In genomic region chr1:50735443-50735842, GRCh38 we compare ENCODE assay signal across 10 cellular contexts.
DNase-seq lines count a peak whose midpoint lies in the region; ATAC-seq and TF ChIP-seq lines count a peak whose summit lies in the region.
"Had no signal": no experiment of that assay in that cellular context is flagged by ENCODE, and none has a peak within 500 bp of the region (broad histone marks: within the 10 kb centered on the region; RNA-seq: fewer than 3 reads in every experiment).

No MANE protein-coding gene starts in this region.

- no peak overlapping the region for H3K4me3 Mint-ChIP-seq in GM23338
- H3K4me3 Mint-ChIP-seq: dendritic cell treated with granulocyte-macrophage colony-stimulating factor and Interleukin-4, amounts not matched to agents 40 ng/mL and 50 ng/mL, for 4 days had no signal

- H3K27ac ChIP-seq in GM23338 (ENCODE audit: low read depth) = no peak overlapping the region

- H3K27ac Mint-ChIP-seq in GM23338 = no peak overlapping the region
- H3K27ac Mint-ChIP-seq: dendritic cell treated with granulocyte-macrophage colony-stimulating factor and Interleukin-4, amounts not matched to agents 40 ng/mL and 50 ng/mL, for 4 days had no signal

- DNase-seq in AG09319 (ENCODE audit: extremely low read depth, low read depth) (no peak), GM23338 (ENCODE audit: low spot score) (peak; percentile 66), SW480 (ENCODE audit: low spot score) (peak; percentile 7), iPS-NIHi7 (ENCODE audit: extremely low spot score) (peak; percentile 19), A172 (ENCODE audit: low spot score) (no peak), HK-2 (ENCODE audit: unreplicated experiment) (no peak)
- no peak for DNase-seq in activated effector memory CD4-positive, alpha-beta T cell treated with Interleukin-2 at 50 U/mL for 16 hours

- no peaks in the 10 kb centered on the region for H3K79me2 ChIP-seq in GM23338 (replicated peaks; ENCODE audit: insufficient read depth)

- H3K4me2 ChIP-seq in GM23338 = no peak overlapping the region

- H3K9me2 ChIP-seq in GM23338 (ENCODE audit: insufficient read depth) = no peaks in the 10 kb centered on the region

- ATAC-seq in GM23338 = no peak
- ATAC-seq in HG03460 (IDR thresholded peaks at IDR 0.05; ENCODE audit: unreplicated experiment) = no peak

- H3K9me3 Mint-ChIP-seq in GM23338 = no peaks in the 10 kb centered on the region

- no peak overlapping the region for H2AFZ ChIP-seq in GM23338

- H3K27me3 ChIP-seq in GM23338 (ENCODE audit: insufficient read depth) = no peaks in the 10 kb centered on the region

- peaks cover 2% of the 10 kb centered on the region for H3K27me3 Mint-ChIP-seq in GM23338 (ENCODE audit: insufficient read depth, low read depth, poor library complexity)
- H3K27me3 Mint-ChIP-seq: dendritic cell treated with granulocyte-macrophage colony-stimulating factor and Interleukin-4, amounts not matched to agents 40 ng/mL and 50 ng/mL, for 4 days had no signal

- no peaks in the 10 kb centered on the region for H3K4me1 Mint-ChIP-seq in GM23338

- 0 out of 2 replicates have a peak, but pooled peaks cover 4% of the 10 kb centered on the region for H4K20me1 ChIP-seq in GM23338 (replicated peaks; ENCODE audit: insufficient read depth)

- TF ChIP-seq CTCF in AG09319 (IDR thresholded peaks at IDR 0.05; ENCODE audit: low read depth, low read length) = peak; percentile 48
- TF ChIP-seq CTCF in GM23338 (conservative IDR thresholded peaks at IDR 0.05; ENCODE audit: low read depth in 2 of 2) = peak in 1 of 2 experiments; percentile 70; a peak in 3 of 4 replicates

- H3K36me3 Mint-ChIP-seq in GM23338 (ENCODE audit: low read depth) = no peaks in the 10 kb centered on the region

- H3K4me1 ChIP-seq in GM23338 (ENCODE audit: insufficient read depth) = no peaks in the 10 kb centered on the region
- H3K4me1 ChIP-seq: HAP-1 had no signal

- H3K36me3 ChIP-seq in GM23338 (ENCODE audit: insufficient read depth) = no peaks in the 10 kb centered on the region

- no peaks in the 10 kb centered on the region for H3F3A ChIP-seq in GM23338 (replicated peaks; ENCODE audit: low read depth)

- H3K4me3 ChIP-seq in GM23338 = no peak overlapping the region
- H3K4me3 ChIP-seq: HAP-1 had no signal

TF ChIP-seq in GM23338, 12 proteins besides CTCF, POLR2A, EP300 and RAD21:
- TF ChIP-seq ZNF462 (CRISPR knock-in tag; IDR thresholded peaks at IDR 0.05) = no peak
- no peak for TF ChIP-seq REST (IDR thresholded peaks at IDR 0.05; ENCODE audit: unreplicated experiment)
- TF ChIP-seq STAT1 (IDR thresholded peaks at IDR 0.05; ENCODE audit: unreplicated experiment) = no peak
- TF ChIP-seq ZNF114 (CRISPR knock-in tag; IDR thresholded peaks at IDR 0.05) = no peak
- no peak for TF ChIP-seq POLR2AphosphoS5 (IDR thresholded peaks at IDR 0.05; ENCODE audit: low read depth)
- TF ChIP-seq EZH2phosphoT487 (IDR thresholded peaks at IDR 0.05; ENCODE audit: unreplicated experiment) = no peak
- TF ChIP-seq CREB1 (CRISPR knock-in tag; IDR thresholded peaks at IDR 0.05; ENCODE audit: low read depth) = no peak
- no peak for TF ChIP-seq JUNB (IDR thresholded peaks at IDR 0.05; ENCODE audit: unreplicated experiment)
- TF ChIP-seq NANOG (IDR thresholded peaks at IDR 0.05; ENCODE audit: borderline replicate concordance) = no peak
- no peak for TF ChIP-seq ETS1 (IDR thresholded peaks at IDR 0.05)
- TF ChIP-seq EZH2 (IDR thresholded peaks at IDR 0.05; ENCODE audit: low read depth, unreplicated experiment) = no peak
- no peak for TF ChIP-seq ZNF331 (CRISPR knock-in tag; IDR thresholded peaks at IDR 0.05; ENCODE audit: low read depth)

Comparison
In these comparisons a context has a peak if more than half of its experiments do, and no peak if none do; other contexts are left out.
1. DNase-seq: peak in GM23338 (single experiment), SW480 (single experiment) and iPS-NIHi7 (single experiment); none in AG09319 (single experiment), A172 (single experiment), HK-2 (single experiment) and activated effector memory CD4-positive, alpha-beta T cell treated with Interleukin-2 at 50 U/mL for 16 hours (single experiment).